ENCODE assay signal across 1 cellular context in the genomic region with DNA sequence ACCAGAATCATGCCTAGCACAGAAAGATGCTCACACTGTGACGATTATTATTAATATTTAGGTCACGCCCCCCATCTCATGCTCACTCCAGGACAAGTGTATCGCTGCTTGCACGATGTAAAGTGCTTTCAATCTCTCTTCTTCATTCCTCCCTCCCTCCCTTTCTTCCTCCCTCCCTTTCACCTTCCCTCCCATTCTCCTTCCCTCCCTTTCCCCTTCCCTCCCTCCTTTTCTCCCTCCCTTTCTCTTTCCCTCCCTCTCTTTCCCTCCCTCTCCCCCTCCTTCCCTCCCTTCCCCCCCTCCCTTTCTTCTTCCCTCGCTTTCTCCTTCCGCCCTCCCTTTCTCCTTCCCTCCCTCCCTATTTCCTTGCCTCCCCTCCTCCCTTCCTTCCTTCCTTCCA.
TF ChIP-seq lines count a peak whose summit lies in the region.

No MANE protein-coding gene starts in this region.

TF ChIP-seq in HEK293, 187 proteins besides CTCF, POLR2A, EP300 and RAD21:
- TF ChIP-seq ZNF558 (tag by site-specific recombination; IDR thresholded peaks at IDR 0.05): no peak
- peak; percentile 47; the same call in 1 of the 2 replicates for TF ChIP-seq WT1 (tag by site-specific recombination; IDR thresholded peaks at IDR 0.05)
- 0 out of 2 replicates have a peak, but pooled peaks have one; percentile 42 for TF ChIP-seq ZNF366 (tag by site-specific recombination; conservative IDR thresholded peaks at IDR 0.05)
- TF ChIP-seq PRDM1 (tag by site-specific recombination; IDR thresholded peaks at IDR 0.05): peak; percentile 79
TF ChIP-seq in HEK293: peak in this region for 3.
